In genomic region chr15:76073554-76073953, GRCh38 we compare ENCODE assay signal across 23 cellular contexts. TPM values are rescaled to one million over a fixed set of nuclear protein-coding genes. Genes with fewer than 3 reads are reported as not detected.
DNase-seq lines count a peak whose midpoint lies in the region.
"Had no signal": no experiment of that assay in that cellular context is flagged by ENCODE, and none has a peak within 500 bp of the region (broad histone marks: within the 10 kb centered on the region; RNA-seq: fewer than 3 reads in every experiment).

No MANE protein-coding gene starts in this region.

- DNase-seq in COR-L47 (lab: John Stamatoyannopoulos, UW) (peak; percentile 37), M059J (ENCODE audit: low read depth) (peak; percentile 48), RPMI7951 (ENCODE audit: low read depth) (peak; percentile 10), glomerular visceral epithelial cell (ENCODE audit: extremely low spot score) (peak; percentile 28), OCI-M2 (lab: John Stamatoyannopoulos, UW; ENCODE audit: unreplicated experiment) (no peak), GM19238 (ENCODE audit: insufficient read length, low spot score) (no peak), retina (no peak)
- DNase-seq in stimulated activated naive CD4-positive, alpha-beta T cell (lab: John Stamatoyannopoulos, UW) = no peak
- DNase-seq: activated B cell treated with CpG ODN at 0.5 μM for 24 hours; activated CD8-positive, alpha-beta T cell treated with anti-CD3 and anti-CD28 coated beads, Interleukin-2, amount 10 ng/mL, durations not matched to agents 7 days and 5 days; activated T-cell treated with anti-CD3 and anti-CD28 coated beads, Interleukin-2, amount 50 U/mL, for 48 hours; brain microvascular endothelial cell; CD4-positive, alpha-beta T cell; DMS79; H9; NCI-H1105 treated with DMSO at 0.1 percent for 48 hours; NCI-H446 treated with DMSO at 0.1 percent for 48 hours; sigmoid colon; SJCRH30; stimulated activated CD4-positive, alpha-beta T cell treated with anti-CD3 and anti-CD28 coated beads, Interleukin-1b, Interleukin-23, amount 100 ng/mL, for 48 hours; T-helper 2 cell; upper lobe of left lung had no signal

RNA-seq across cellular contexts. Expression of gene TMEM266, which starts 13.8 kb away (rescaled TPM):
- total RNA-seq in M059J (2014; rRNA removed; shearing (Covaris generic)) = not detected in 2 replicates
- not detected in 2 replicates for total RNA-seq in RPMI7951 (2014; rRNA removed; shearing (Covaris generic))
- total RNA-seq: activated CD8-positive, alpha-beta T cell treated with anti-CD3 and anti-CD28 coated beads, Interleukin-2, amount 10 ng/mL, durations not matched to agents 7 days and 5 days; CD4-positive, alpha-beta T cell; myocyte had no signal

Comparison
In these comparisons a context has a peak if more than half of its experiments do, and no peak if none do; other contexts are left out.
1. DNase-seq: peak in COR-L47 (single experiment), M059J (single experiment), RPMI7951 (single experiment) and glomerular visceral epithelial cell (single experiment); none in OCI-M2 (single experiment), GM19238 (single experiment), retina (single experiment) and stimulated activated naive CD4-positive, alpha-beta T cell (0 of 6).